Comparison of ENCODE assay signal across 8 cellular contexts in genomic region chr14:93579178-93579577, GRCh38.
"Had no signal": no experiment of that assay in that cellular context is flagged by ENCODE, and none has a peak within 500 bp of the region (broad histone marks: within the 10 kb centered on the region; RNA-seq: fewer than 3 reads in every experiment).

No MANE protein-coding gene starts in this region.

- FAIRE-seq: H1, H54, HTR-8/SVneo had no signal

- H3K4me3 ChIP-seq: GM23338 had no signal

- H3K9ac ChIP-seq: KMS-11 had no signal

- H2AFZ ChIP-seq: GM23338 had no signal

- ATAC-seq: GM23338 had no signal

- H3K27ac ChIP-seq: KMS-11 had no signal

- H3K4me2 ChIP-seq: GM23338, KMS-11 had no signal

- DNase-seq: H9, HCEC 1CT, KBM-7 had no signal
